In genomic region chr19:590396-590745, GRCh38 we compare ENCODE assay signal across 9 cellular contexts. TPM values are rescaled to one million over a fixed set of nuclear protein-coding genes. Genes with fewer than 3 reads are reported as not detected.
A peak's percentile ranks its signal among the peaks of the same experiment; 100 is the strongest.
DNase-seq lines count a peak whose midpoint lies in the region; ATAC-seq and TF ChIP-seq lines count a peak whose summit lies in the region.
"Had no signal": no experiment of that assay in that cellular context is flagged by ENCODE, and none has a peak within 500 bp of the region (broad histone marks: within the 10 kb centered on the region; RNA-seq: fewer than 3 reads in every experiment).

No MANE protein-coding gene starts in this region.

- H3K36me3 ChIP-seq in suprapubic skin (no peaks in the 10 kb centered on the region), ovary (no peaks in the 10 kb centered on the region)

- H3K4me3 ChIP-seq in WI38 (ENCODE audit: low read depth, low read length) (peak overlapping the region; percentile 27; the same call in 1 of the 2 replicates), suprapubic skin (peak overlapping the region; percentile 41), ovary (no peak overlapping the region)

- 0% methylated on average over 2 of the region's 50 CpGs for WGBS in suprapubic skin
- whole genome bisulfite sequencing in ovary, 3 donors = 0 to 1% (median 1%) methylated on average over 9 to 50 of the region's 50 CpGs

- TF ChIP-seq EP300 in suprapubic skin (IDR thresholded peaks at IDR 0.05) = no peak
- no peak for TF ChIP-seq EP300 in ovary (IDR thresholded peaks at IDR 0.05)

- H3K9me3 ChIP-seq in suprapubic skin (no peaks in the 10 kb centered on the region), ovary (no peaks in the 10 kb centered on the region)

- no peaks in the 10 kb centered on the region for H3K4me1 Mint-ChIP-seq in endothelial cell (ENCODE audit: unreplicated experiment)

- H3K4me3 Mint-ChIP-seq in endothelial cell (ENCODE audit: unreplicated experiment) = no peak overlapping the region

- H3K27ac ChIP-seq in suprapubic skin (no peak overlapping the region), ovary (no peak overlapping the region)

- intact Hi-C loops in ovary (cut with DNase I) = no loop called here

- no peak overlapping the region for H3K27ac Mint-ChIP-seq in endothelial cell (ENCODE audit: unreplicated experiment)

- H3K4me1 ChIP-seq in suprapubic skin (peaks cover 35% of the 10 kb centered on the region), ovary (ENCODE audit: insufficient read depth) (peaks cover 2% of the 10 kb centered on the region)

- TF ChIP-seq CTCF in WI38 (IDR thresholded peaks at IDR 0.05; ENCODE audit: low read depth, low read length) = no peak
- TF ChIP-seq CTCF in endothelial cell (IDR thresholded peaks at IDR 0.05; ENCODE audit: unreplicated experiment) = no peak
- no peak for TF ChIP-seq CTCF in suprapubic skin (IDR thresholded peaks at IDR 0.05)
- no peak for TF ChIP-seq CTCF in ovary (IDR thresholded peaks at IDR 0.05)

- peak; percentile 71 for DNase-seq in activated effector memory CD4-positive, alpha-beta T cell treated with anti-CD3 and anti-CD28 coated beads, Interleukin-2, amount 50 U/mL, for 16 hours
- no peak for DNase-seq in activated effector memory CD4-positive, alpha-beta T cell treated with Interleukin-2 at 50 U/mL for 16 hours
- DNase-seq in endothelial cell (ENCODE audit: low spot score) (peak; percentile 38), suprapubic skin (ENCODE audit: low spot score in 2 of 2) (no peak), ovary (no peak)

- H3K36me3 Mint-ChIP-seq in endothelial cell (ENCODE audit: low read depth, unreplicated experiment) = no peaks in the 10 kb centered on the region

- TF ChIP-seq POLR2A in suprapubic skin (IDR thresholded peaks at IDR 0.05) = no peak
- TF ChIP-seq POLR2A in ovary (IDR thresholded peaks at IDR 0.05) = no peak

- ATAC-seq in GM21528 (IDR thresholded peaks at IDR 0.05; ENCODE audit: low FRiP score, unreplicated experiment) = no peak
- no peak for ATAC-seq in HG02571 (IDR thresholded peaks at IDR 0.05; ENCODE audit: unreplicated experiment)

- peaks cover 16% of the 10 kb centered on the region for H3K27me3 Mint-ChIP-seq in endothelial cell (ENCODE audit: unreplicated experiment)

- no peaks in the 10 kb centered on the region for H3K9me3 Mint-ChIP-seq in endothelial cell (ENCODE audit: unreplicated experiment)

- H3K27me3 ChIP-seq in suprapubic skin = peaks cover 80% of the 10 kb centered on the region
- peaks cover 10% of the 10 kb centered on the region for H3K27me3 ChIP-seq in ovary

RNA-seq across cellular contexts. Expression of gene HCN2, which starts 0.7 kb away (rescaled TPM):
- total RNA-seq in endothelial cell (ENCODE audit: unreplicated experiment) (0.28 TPM), suprapubic skin (1 to 10 TPM in 1 of 4 donors, under 1 TPM in 3; 0.11 to 1.7 (median 0.81) TPM), ovary (under 1 TPM in 3 of 7 donors, not detected in 4; 0.07 to 0.23 (median 0.10) TPM)
- polyA plus RNA-seq in ovary = under 1 TPM in 1 of 2 donors, not detected in 1; 0.13 TPM

RNA-seq across cellular contexts. Expression of gene BSG, which starts 18.0 kb away (rescaled TPM):
- total RNA-seq in endothelial cell (ENCODE audit: unreplicated experiment) (353 TPM), suprapubic skin (100 to 1,000 TPM; 265 to 314 (median 285) TPM), ovary (100 to 1,000 TPM; 225 to 484 (median 324) TPM)
- 100 to 1,000 TPM; 111 to 290 TPM for polyA plus RNA-seq in ovary

RNA-seq across cellular contexts. Expression of gene POLRMT, which starts 43.0 kb away (rescaled TPM):
- total RNA-seq in endothelial cell (ENCODE audit: unreplicated experiment) (53.6 TPM), suprapubic skin (10 to 100 TPM; 26.0 to 60.4 (median 46.3) TPM), ovary (10 to 100 TPM; 19.9 to 52.3 (median 43.9) TPM)
- 10 to 100 TPM; 13.5 to 39.6 TPM for polyA plus RNA-seq in ovary

RNA-seq across cellular contexts. Expression of gene GZMM, which starts 46.5 kb away (rescaled TPM):
- total RNA-seq in endothelial cell (ENCODE audit: unreplicated experiment) (not detected), suprapubic skin (under 1 TPM in 1 of 4 donors, not detected in 3; 0.97 TPM), ovary (1 to 10 TPM in 1 of 7 donors, under 1 TPM in 5, not detected in 1; 0.31 to 1.7 (median 0.56) TPM)
- under 1 TPM in 1 of 2 donors, not detected in 1; 0.48 TPM for polyA plus RNA-seq in ovary
- total RNA-seq: NCI-H460 had no signal

RNA-seq across cellular contexts. Expression of gene FGF22, which starts 49.3 kb away (rescaled TPM):
- total RNA-seq in endothelial cell (ENCODE audit: unreplicated experiment) (not detected), suprapubic skin (10 to 100 TPM in 2 of 4 donors, 1 to 10 TPM in 2; 5.2 to 13.0 (median 9.2) TPM), ovary (1 to 10 TPM in 6 of 7 donors, under 1 TPM in 1; 0.23 to 4.4 (median 2.2) TPM)
- polyA plus RNA-seq in ovary = 1 to 10 TPM in 1 of 2 donors, not detected in 1; 4.2 TPM
- total RNA-seq: NCI-H460 had no signal

Comparison
In these comparisons a context has a peak if more than half of its experiments do, and no peak if none do; other contexts are left out.
1. DNase-seq: peak in activated effector memory CD4-positive, alpha-beta T cell treated with anti-CD3 and anti-CD28 coated beads, Interleukin-2, amount 50 U/mL, for 16 hours (single experiment) and endothelial cell (single experiment); none in activated effector memory CD4-positive, alpha-beta T cell treated with Interleukin-2 at 50 U/mL for 16 hours (single experiment), suprapubic skin (0 of 2) and ovary (0 of 5).